In the genomic region with DNA sequence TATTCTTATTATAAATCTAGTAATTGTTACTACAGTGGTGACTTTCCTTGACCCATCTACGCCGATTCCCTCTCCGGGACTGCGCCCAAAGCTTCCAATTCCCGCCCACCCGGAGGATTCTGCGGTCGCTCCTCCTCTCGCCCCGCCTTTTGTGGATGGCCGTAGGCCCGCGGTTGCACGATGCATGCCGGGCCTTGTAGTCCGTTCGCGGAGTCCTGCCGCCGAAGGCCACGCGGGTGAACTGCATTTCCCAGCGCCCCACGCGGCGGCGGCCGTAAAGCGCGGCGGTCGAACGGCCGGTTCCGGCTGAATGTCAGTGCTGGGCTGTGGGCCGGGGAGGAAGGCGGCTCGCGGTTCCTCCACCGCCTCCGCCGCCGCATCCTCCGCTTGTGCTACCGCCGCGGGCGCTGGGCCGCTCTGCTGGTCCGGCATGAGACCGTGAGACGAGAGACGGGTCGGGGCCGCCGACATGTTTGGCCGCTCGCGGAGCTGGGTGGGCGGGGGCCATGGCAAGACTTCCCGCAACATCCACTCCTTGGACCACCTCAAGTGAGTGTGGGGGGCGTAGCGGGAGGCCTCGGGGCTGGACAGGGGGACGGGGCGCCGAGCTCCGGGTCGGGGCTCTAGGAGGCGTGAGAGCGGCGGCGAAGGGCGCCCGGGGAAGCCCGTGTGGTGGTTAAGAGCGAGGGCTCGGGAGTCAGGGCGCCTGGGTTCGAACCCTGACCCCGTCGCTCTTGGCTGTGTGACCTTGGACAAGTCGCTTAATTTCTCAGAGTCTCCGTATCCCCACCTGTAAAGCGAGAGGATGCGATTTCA, we compare ENCODE assay signal across 8 cellular contexts. TPM values are rescaled to one million over a fixed set of nuclear protein-coding genes. Genes with fewer than 3 reads are reported as not detected.
DNase-seq lines count a peak whose midpoint lies in the region; ATAC-seq, FAIRE-seq and TF ChIP-seq lines count a peak whose summit lies in the region.

A gene with protein sequence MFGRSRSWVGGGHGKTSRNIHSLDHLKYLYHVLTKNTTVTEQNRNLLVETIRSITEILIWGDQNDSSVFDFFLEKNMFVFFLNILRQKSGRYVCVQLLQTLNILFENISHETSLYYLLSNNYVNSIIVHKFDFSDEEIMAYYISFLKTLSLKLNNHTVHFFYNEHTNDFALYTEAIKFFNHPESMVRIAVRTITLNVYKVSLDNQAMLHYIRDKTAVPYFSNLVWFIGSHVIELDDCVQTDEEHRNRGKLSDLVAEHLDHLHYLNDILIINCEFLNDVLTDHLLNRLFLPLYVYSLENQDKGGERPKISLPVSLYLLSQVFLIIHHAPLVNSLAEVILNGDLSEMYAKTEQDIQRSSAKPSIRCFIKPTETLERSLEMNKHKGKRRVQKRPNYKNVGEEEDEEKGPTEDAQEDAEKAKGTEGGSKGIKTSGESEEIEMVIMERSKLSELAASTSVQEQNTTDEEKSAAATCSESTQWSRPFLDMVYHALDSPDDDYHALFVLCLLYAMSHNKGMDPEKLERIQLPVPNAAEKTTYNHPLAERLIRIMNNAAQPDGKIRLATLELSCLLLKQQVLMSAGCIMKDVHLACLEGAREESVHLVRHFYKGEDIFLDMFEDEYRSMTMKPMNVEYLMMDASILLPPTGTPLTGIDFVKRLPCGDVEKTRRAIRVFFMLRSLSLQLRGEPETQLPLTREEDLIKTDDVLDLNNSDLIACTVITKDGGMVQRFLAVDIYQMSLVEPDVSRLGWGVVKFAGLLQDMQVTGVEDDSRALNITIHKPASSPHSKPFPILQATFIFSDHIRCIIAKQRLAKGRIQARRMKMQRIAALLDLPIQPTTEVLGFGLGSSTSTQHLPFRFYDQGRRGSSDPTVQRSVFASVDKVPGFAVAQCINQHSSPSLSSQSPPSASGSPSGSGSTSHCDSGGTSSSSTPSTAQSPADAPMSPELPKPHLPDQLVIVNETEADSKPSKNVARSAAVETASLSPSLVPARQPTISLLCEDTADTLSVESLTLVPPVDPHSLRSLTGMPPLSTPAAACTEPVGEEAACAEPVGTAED (plus strand): TSS at position 316 of the 816 bp plus-strand sequence. CDS start 154 bp downstream, at position 470.

- peaks cover 9 to 22% of the 10 kb centered on the region in 2 experiments for H4K20me1 ChIP-seq in H1 (replicated peaks in 1 of 2; ENCODE audit: control insufficient read depth in 1 of 2, insufficient read depth in 2 of 2, low read length in 2 of 2)

- H4K5ac ChIP-seq in H1 (ENCODE audit: insufficient read length, low read depth, low read length): no peak within 1 kb of the TSS

- H3K9ac ChIP-seq in H1 (replicated peaks in 1 of 4; ENCODE audit: extremely low read depth in 1 of 4, low read depth in 3 of 4, low read length in 3 of 4): peak within 1 kb of the TSS in 3 of 4 experiments; percentile 29 to 41 (median 39); a peak in 3 of 7 replicates

- H3K79me1 ChIP-seq in H1 (ENCODE audit: low read depth, low read length): peaks cover 15% of the 10 kb centered on the region

- H4K8ac ChIP-seq in H1 (ENCODE audit: extremely low read depth, insufficient read depth, low read length): no peak within 1 kb of the TSS; the same call in 1 of the 2 replicates

- TF ChIP-seq EP300 in H1 (IDR thresholded peaks at IDR 0.05; ENCODE audit: borderline replicate concordance in 1 of 2, low read depth in 2 of 2, low read length in 2 of 2): peak in 1 of 2 experiments; percentile 11; a peak in 1 of 3 replicates

- H3K56ac ChIP-seq in H1 (replicated peaks; ENCODE audit: insufficient read length, low read depth, low read length): no peak within 1 kb of the TSS

- peaks cover 8% of the 10 kb centered on the region for H3K23me2 ChIP-seq in H1 (ENCODE audit: low read depth, low read length)

- H3K36me3 ChIP-seq in Caco-2 (ENCODE audit: control insufficient read depth, insufficient read depth, low read length): peaks cover 1% of the 10 kb centered on the region
- no peaks in the 10 kb centered on the region for H3K36me3 ChIP-seq in H1 (ENCODE audit: control insufficient read depth in 2 of 4, insufficient read depth in 4 of 4, low read length in 3 of 4)

- peak within 1 kb of the TSS; percentile 82 for H3K4me3 ChIP-seq in Caco-2 (ENCODE audit: low read depth, low read length)
- H3K4me3 ChIP-seq in H1 (ENCODE audit: extremely low read depth in 1 of 4, insufficient read depth in 2 of 4, low read depth in 3 of 4, low read length in 4 of 4): peak within 1 kb of the TSS; percentile 54 to 86 (median 68)

- H2BK120ac ChIP-seq in H1 (replicated peaks; ENCODE audit: low read depth, low read length): no peak within 1 kb of the TSS

- H3K4me1 Mint-ChIP-seq in Caco-2 (ENCODE audit: low read depth, unreplicated experiment) (peaks cover 46% of the 10 kb centered on the region), memory B cell (peaks cover 51% of the 10 kb centered on the region)

- H3K4me1 ChIP-seq in Caco-2 (peaks cover 28% of the 10 kb centered on the region), H1 (replicated peaks in 1 of 4; ENCODE audit: control insufficient read depth in 3 of 4, insufficient read depth in 4 of 4, low read length in 3 of 4) (peaks cover 23 to 35% (median 26%) of the 10 kb centered on the region in 4 experiments)

- DNase-seq in Caco-2 (peak; percentile 95 to 97), HUDEP-2 (lab: John Stamatoyannopoulos, UW; ENCODE audit: unreplicated experiment in 76 of 76) (peak in 74 of 76 experiments; percentile 29 to 97 (median 92)), NOMO-1 treated with dmso at 0.1 percent for 144 hours (lab: John Stamatoyannopoulos, UW; ENCODE audit: unreplicated experiment) (peak; percentile 95), H1 (ENCODE audit: low read depth in 1 of 2, low spot score in 2 of 2) (peak; percentile 90 to 98), memory B cell (ENCODE audit: low spot score in 2 of 2) (peak; percentile 94 to 98)
- DNase-seq in activated CD8-positive, alpha-beta memory T cell treated with anti-CD3 and anti-CD28 coated beads for 4 hours (ENCODE audit: low read depth in 2 of 2): peak; percentile 90 to 91
- peak; percentile 91 for DNase-seq in stimulated activated CD8-positive, alpha-beta memory T cell treated with anti-CD3 and anti-CD28 coated beads, Interleukin-12 subunit alpha, Interleukin-12 subunit beta, amount 100 ng/mL, for 1 hour (ENCODE audit: low read depth)

- peak within 1 kb of the TSS; percentile 67 to 80 for H3K4me2 ChIP-seq in H1 (ENCODE audit: insufficient read depth in 1 of 2, low read depth in 2 of 2, low read length in 2 of 2)

- H3K4ac ChIP-seq in H1 (replicated peaks; ENCODE audit: insufficient read length, low read depth, low read length): no peak within 1 kb of the TSS

- BruUV-seq in Caco-2 (replicated peaks; lab: Mats Ljungman, UMichigan): TSS peak; percentile 59

- no peak for TF ChIP-seq CTCF in Caco-2 (IDR thresholded peaks at IDR 0.05; ENCODE audit: insufficient read depth in 1 of 2, low read depth in 1 of 2, low read length in 1 of 2, severe bottlenecking in 1 of 2, unreplicated experiment in 1 of 2)
- TF ChIP-seq CTCF in H1 (IDR thresholded peaks at IDR 0.05; ENCODE audit: control extremely low read depth in 1 of 3, insufficient read depth in 1 of 3, low read depth in 1 of 3, low read length in 3 of 3): no peak

- H3K14ac ChIP-seq in H1 (ENCODE audit: insufficient read length): no peak within 1 kb of the TSS

- no peak within 1 kb of the TSS; the same call in 1 of the 2 replicates for H2BK15ac ChIP-seq in H1 (ENCODE audit: low read length)

- H2BK5ac ChIP-seq in H1 (ENCODE audit: low read depth, low read length): no peak within 1 kb of the TSS

- 2% methylated on average over 74 of the region's 86 CpGs; no CpG with 5 or more reads in 1 of the 2 experiments for WGBS in H1 (ENCODE audit: extremely low coverage in 1 of 2, insufficient coverage in 1 of 2, insufficient read length in 1 of 2, insufficient replicate concordance in 2 of 2, low coverage in 1 of 2, low lambda C conversion rate in 2 of 2, missing lambda C conversion rate in 1 of 2), 2 experiments

- no peak within 1 kb of the TSS for H2BK20ac ChIP-seq in H1 (ENCODE audit: low read length)

- H3K4me3 Mint-ChIP-seq in Caco-2 (ENCODE audit: unreplicated experiment): peak within 1 kb of the TSS; percentile 65
- H3K4me3 Mint-ChIP-seq in memory B cell: peak within 1 kb of the TSS; percentile 91

- H3K27ac Mint-ChIP-seq in Caco-2 (ENCODE audit: unreplicated experiment) (peak within 1 kb of the TSS; percentile 30), memory B cell (peak within 1 kb of the TSS; percentile 69)

- no peaks in the 10 kb centered on the region for H3K27me3 Mint-ChIP-seq in Caco-2 (ENCODE audit: insufficient read depth, unreplicated experiment)
- no peaks in the 10 kb centered on the region for H3K27me3 Mint-ChIP-seq in memory B cell

- H2AFZ ChIP-seq in H1 (ENCODE audit: low read length): no peak within 1 kb of the TSS

- CTCF ChIA-PET in Caco-2 (lab: Charles Lee): interaction anchor here (0.5 to 0.7 kb wide), 5 partner anchors 26 to 853 kb away, joined by 3 to 4 read pairs (median 3); no protein-coding TSS in a partner anchor
- CTCF ChIA-PET in H1 (lab: Charles Lee; ENCODE audit: partially characterized antibody): no interaction called here

- H3K36me3 Mint-ChIP-seq in Caco-2 (ENCODE audit: insufficient read depth, unreplicated experiment) (no peaks in the 10 kb centered on the region), memory B cell (no peaks in the 10 kb centered on the region)

- no peak within 1 kb of the TSS for H3K23ac ChIP-seq in H1 (ENCODE audit: insufficient read length)

- peak within 1 kb of the TSS; percentile 45; the same call in 1 of the 2 replicates for H2BK12ac ChIP-seq in H1 (ENCODE audit: low read depth, low read length)

- ATAC-seq in GM21381 (IDR thresholded peaks at IDR 0.05; ENCODE audit: unreplicated experiment): peak; percentile 60
- ATAC-seq in memory B cell (ENCODE audit: low read depth): peak; percentile 73

- no peak for TF ChIP-seq POLR2A in H1 (IDR thresholded peaks at IDR 0.05; ENCODE audit: control extremely low read depth in 1 of 2, low read depth in 2 of 2, low read length in 2 of 2)

- no peaks in the 10 kb centered on the region for H3K27me3 ChIP-seq in Caco-2 (replicated peaks; ENCODE audit: control insufficient read depth, insufficient read depth, low read length)
- no peaks in the 10 kb centered on the region; a peak in 2 of 7 replicates for H3K27me3 ChIP-seq in H1 (replicated peaks in 1 of 4; ENCODE audit: control insufficient read depth in 3 of 4, extremely low read depth in 1 of 4, insufficient read depth in 3 of 4, low read length in 3 of 4)

- intact Hi-C loops in Caco-2 (cut with micrococcal nuclease; ENCODE audit: unreplicated experiment): no loop called here

- H4K91ac ChIP-seq in H1 (replicated peaks; ENCODE audit: insufficient read length, low read length): no peak within 1 kb of the TSS

- POLR2A ChIA-PET in Caco-2 (lab: Charles Lee): no interaction called here
- POLR2A ChIA-PET in H1 (lab: Charles Lee; ENCODE audit: partially characterized antibody): interaction anchor here (0.9 to 1.0 kb wide), 2 partner anchors 14 to 249 kb away, joined by 3 read pairs; no protein-coding TSS in a partner anchor

- H3K27ac ChIP-seq in H1 (ENCODE audit: low read depth, low read length): no peak within 1 kb of the TSS

- FAIRE-seq in H1 (lab: Jason Lieb, UNC): no peak

- no peak for TF ChIP-seq RAD21 in H1 (IDR thresholded peaks at IDR 0.05 in 1 of 2, conservative IDR thresholded peaks at IDR 0.05 in 1 of 2; ENCODE audit: low read depth in 2 of 2, low read length in 2 of 2)

- peaks cover 0 to 49% of the 10 kb centered on the region in 2 experiments; a peak in 2 of 4 replicates for H3K79me2 ChIP-seq in H1 (ENCODE audit: control insufficient read depth in 1 of 2, insufficient read depth in 2 of 2, low read length in 2 of 2)

- H2AK5ac ChIP-seq in H1 (ENCODE audit: low read depth, low read length): no peak within 1 kb of the TSS

- no peaks in the 10 kb centered on the region for H3K9me3 Mint-ChIP-seq in Caco-2 (ENCODE audit: unreplicated experiment)
- no peaks in the 10 kb centered on the region for H3K9me3 Mint-ChIP-seq in memory B cell

- H3K9me3 ChIP-seq in Caco-2 (no peaks in the 10 kb centered on the region), H1 (ENCODE audit: insufficient read depth in 2 of 2, low read depth in 1 of 2, low read length in 1 of 2) (no peaks in the 10 kb centered on the region)

- no peak within 1 kb of the TSS for H3K18ac ChIP-seq in H1 (ENCODE audit: extremely low read depth, low read length)

RNA-seq across cellular contexts. Expression of the gene that starts here (rescaled TPM):
- 27.0 and 27.9 TPM in 2 replicates for total RNA-seq in Caco-2 (2022)
- 18.5 and 19.3 TPM in 2 replicates for total RNA-seq in H1 (2021; fragmentation: NEBNext Ultra II Directional; extraction: Animal tissue kit (Norgen Biotek cat#: 25700))
- polyA plus RNA-seq in H1 (2011; rRNA removed): 7.6 and 10.4 TPM in 2 replicates
- 8.3 TPM for polyA plus RNA-seq in H1 (2011; cell fraction: cytosol; rRNA removed)
- polyA plus RNA-seq in H1 (2011; cell fraction: nucleus; rRNA removed): 15.4 TPM
- polyA plus RNA-seq in H1 (2012, experiment 1 of 2): 11.0 to 13.8 TPM (median 12.7 TPM) in 4 replicates
- 5.8 TPM for polyA plus RNA-seq in H1 (2012, experiment 2 of 2)
- polyA plus RNA-seq in H1 (2013, experiment 1 of 2): 6.8 TPM
- polyA plus RNA-seq in H1 (2013, experiment 2 of 2): 7.1 TPM
- 31.9 and 32.4 TPM in 2 replicates for polyA minus RNA-seq in H1 (2011; rRNA and poly(A)+ RNA removed)
- polyA minus RNA-seq in H1 (2011; cell fraction: cytosol; rRNA and poly(A)+ RNA removed): 16.2 TPM
- polyA minus RNA-seq in H1 (2011; cell fraction: nucleus; rRNA and poly(A)+ RNA removed): 20.1 TPM
